9 cellular contexts compared by ENCODE assay signal in genomic region chr1:6497867-6498575, GRCh38. TPM values are rescaled to one million over a fixed set of nuclear protein-coding genes. Genes with fewer than 3 reads are reported as not detected.
DNase-seq lines count a peak whose midpoint lies in the region; ATAC-seq, FAIRE-seq and TF ChIP-seq lines count a peak whose summit lies in the region.
"Had no signal": no experiment of that assay in that cellular context is flagged by ENCODE, and none has a peak within 500 bp of the region (broad histone marks: within the 10 kb centered on the region; RNA-seq: fewer than 3 reads in every experiment).

No MANE protein-coding gene starts in this region.

- H2AFZ ChIP-seq in GM23248 (peak overlapping the region; percentile 91), SU-DHL-6 (ENCODE audit: low read depth, low read length, severe bottlenecking) (no peak overlapping the region)

- H3K9ac ChIP-seq in GM23248 (peak overlapping the region; percentile 69), SU-DHL-6 (ENCODE audit: low read length) (peak overlapping the region; percentile 45; the same call in 1 of the 2 replicates)

- H3K4me1 ChIP-seq in GM23248 (ENCODE audit: insufficient read depth): no peaks in the 10 kb centered on the region
- peaks cover 0 to 2% of the 10 kb centered on the region in 2 donors for H3K4me1 ChIP-seq in small intestine (ENCODE audit: control insufficient read depth in 2 of 2, insufficient read depth in 1 of 2, low read depth in 1 of 2, low read length in 1 of 2)

- no peaks in the 10 kb centered on the region for H3K9me2 ChIP-seq in GM23248 (ENCODE audit: insufficient read depth)
- no peaks in the 10 kb centered on the region for H3K9me2 ChIP-seq in SU-DHL-6 (replicated peaks; ENCODE audit: insufficient read depth, low read length)

- H4K20me1 ChIP-seq in GM23248 (ENCODE audit: insufficient read depth): no peaks in the 10 kb centered on the region
- no peaks in the 10 kb centered on the region for H4K20me1 ChIP-seq in SU-DHL-6 (ENCODE audit: low read depth, low read length)

- H3F3A ChIP-seq in GM23248 (ENCODE audit: insufficient read depth) (0 out of 2 replicates have a peak, but pooled peaks cover 4% of the 10 kb centered on the region), SU-DHL-6 (ENCODE audit: insufficient read depth) (no peaks in the 10 kb centered on the region)

- H3K27ac ChIP-seq in GM23248 (no peak overlapping the region), SU-DHL-6 (ENCODE audit: low read depth, low read length) (no peak overlapping the region), small intestine (ENCODE audit: low read depth in 1 of 2, low read length in 1 of 2) (no peak overlapping the region)

- H3K27me3 ChIP-seq in GM23248 (replicated peaks; ENCODE audit: insufficient read depth): no peaks in the 10 kb centered on the region
- H3K27me3 ChIP-seq in SU-DHL-6 (ENCODE audit: low read length): no peaks in the 10 kb centered on the region
- H3K27me3 ChIP-seq in small intestine (ENCODE audit: control insufficient read depth in 2 of 2, insufficient read depth in 2 of 2, low read length in 2 of 2): no peaks in the 10 kb centered on the region

- 54 to 61% methylated on average over 15 to 20 of the region's 20 CpGs for WGBS in GM23248 (ENCODE audit: low coverage in 1 of 2, low lambda C conversion rate in 2 of 2, missing lambda C conversion rate in 2 of 2), 2 experiments
- 16 to 44% (median 23%) methylated on average over 20 of the region's 20 CpGs for WGBS in small intestine, 3 donors

- FAIRE-seq in small intestine (lab: Jason Lieb, UNC): no peak

- H3K4me3 ChIP-seq in GM23248 (peak overlapping the region; percentile 81), SU-DHL-6 (ENCODE audit: insufficient read depth, low read length, poor library complexity, severe bottlenecking) (peak overlapping the region; percentile 40), fibroblast of pulmonary artery (replicated peaks; ENCODE audit: low read depth, low read length) (peak overlapping the region; percentile 67), retinal pigment epithelial cell (ENCODE audit: low read length) (peak overlapping the region; percentile 68), small intestine (ENCODE audit: low read depth in 1 of 2, low read length in 2 of 2) (peak overlapping the region in 1 of 2 donors; percentile 46)

- in situ Hi-C loops in GM23248 (cut with MboI): no loop called here

- ATAC-seq in HG02588 (IDR thresholded peaks at IDR 0.05; ENCODE audit: unreplicated experiment): no peak

- H3K4me2 ChIP-seq in GM23248 (ENCODE audit: unreplicated experiment): peak overlapping the region; percentile 89
- peak overlapping the region; percentile 66 for H3K4me2 ChIP-seq in SU-DHL-6 (ENCODE audit: low read depth, low read length, poor library complexity, severe bottlenecking)

- H3K79me2 ChIP-seq in GM23248 (ENCODE audit: insufficient read depth) (no peaks in the 10 kb centered on the region), SU-DHL-6 (ENCODE audit: insufficient read depth, low read length) (no peaks in the 10 kb centered on the region)

- no peaks in the 10 kb centered on the region for H3K9me3 ChIP-seq in GM23248 (ENCODE audit: low read depth)
- no peaks in the 10 kb centered on the region for H3K9me3 ChIP-seq in SU-DHL-6 (ENCODE audit: insufficient read depth, low read length)
- H3K9me3 ChIP-seq in small intestine (ENCODE audit: control insufficient read depth, low read depth): no peaks in the 10 kb centered on the region

- no peak for DNase-seq in GM23248
- no peak for DNase-seq in fibroblast of pulmonary artery (ENCODE audit: low read depth)
- DNase-seq in retinal pigment epithelial cell (ENCODE audit: low read depth): no peak
- DNase-seq in AG20443 (ENCODE audit: low spot score): no peak
- no peak for DNase-seq in small intestine
- no peak for DNase-seq in NCI-H187 treated with DMSO at 0.1 percent for 48 hours (lab: John Stamatoyannopoulos, UW)
- DNase-seq: NCI-H1048 had no signal

- TF ChIP-seq CTCF in SU-DHL-6 (IDR thresholded peaks at IDR 0.05; ENCODE audit: insufficient read depth, low read length, poor library complexity, severe bottlenecking) (no peak), fibroblast of pulmonary artery (IDR thresholded peaks at IDR 0.05; ENCODE audit: low read length, missing control alignments) (no peak), retinal pigment epithelial cell (conservative IDR thresholded peaks at IDR 0.05; ENCODE audit: low read depth, low read length) (no peak)

- H3K36me3 ChIP-seq in GM23248 (ENCODE audit: low read depth) (no peaks in the 10 kb centered on the region), SU-DHL-6 (ENCODE audit: low read length) (no peaks in the 10 kb centered on the region), small intestine (ENCODE audit: control insufficient read depth in 2 of 2, insufficient read depth in 2 of 2, low read length in 2 of 2) (no peaks in the 10 kb centered on the region)

RNA-seq across cellular contexts. Expression of gene PLEKHG5, which starts 6.6 kb away (rescaled TPM):
- total RNA-seq in GM23248 (2014; rRNA removed; shearing (Covaris generic)): 7.0 and 7.6 TPM in 2 replicates
- polyA plus RNA-seq in GM23248 (2016; fragmentation: Nextera tagmentation; extraction: Ambion mirVana): 2.0 and 2.8 TPM in 2 replicates
- 10 to 100 TPM in 1 of 3 donors, 1 to 10 TPM in 2; 2.4 to 10.5 (median 3.8) TPM for polyA plus RNA-seq in small intestine

RNA-seq across cellular contexts. Expression of gene TNFRSF25, which starts 32.0 kb away (rescaled TPM):
- total RNA-seq in GM23248 (2014; rRNA removed; shearing (Covaris generic)): 5.6 and 12.1 TPM in 2 replicates
- polyA plus RNA-seq in GM23248 (2016; fragmentation: Nextera tagmentation; extraction: Ambion mirVana) (2.5 and 3.1 TPM in 2 replicates), small intestine (10 to 100 TPM; 23.0 to 43.2 (median 23.3) TPM)

RNA-seq across cellular contexts. Expression of gene NOL9, which starts 56.3 kb away (rescaled TPM):
- total RNA-seq in GM23248 (2014; rRNA removed; shearing (Covaris generic)): 16.6 and 27.8 TPM in 2 replicates
- 13.0 and 15.7 TPM in 2 replicates for polyA plus RNA-seq in GM23248 (2016; fragmentation: Nextera tagmentation; extraction: Ambion mirVana)
- polyA plus RNA-seq in small intestine: 1 to 10 TPM; 1.6 to 5.9 (median 2.0) TPM

RNA-seq across cellular contexts. Expression of gene TAS1R1, which starts 57.1 kb away (rescaled TPM):
- total RNA-seq in GM23248 (2014; rRNA removed; shearing (Covaris generic)): not detected in 2 replicates
- polyA plus RNA-seq in GM23248 (2016; fragmentation: Nextera tagmentation; extraction: Ambion mirVana): not detected in 2 replicates
- under 1 TPM in 2 of 3 donors, not detected in 1; 0.13 to 0.27 TPM for polyA plus RNA-seq in small intestine
